ENCODE assay signal across 1 cellular context in genomic region chr4:82900335-82901128, GRCh38.
TF ChIP-seq lines count a peak whose summit lies in the region.

Gene THAP9, plus strand, starts transcription at chr4:82900735. Its CDS starts 68 bp downstream, at chr4:82900803.

TF ChIP-seq in HEK293, 187 proteins besides CTCF, POLR2A, EP300 and RAD21 (continued from another document):
- 0 out of 2 replicates have a peak, but pooled peaks have one; percentile 9 for TF ChIP-seq ZNF398 (tag by site-specific recombination; IDR thresholded peaks at IDR 0.05)
- TF ChIP-seq ZNF37A (tag by site-specific recombination; IDR thresholded peaks at IDR 0.05): no peak
- no peak for TF ChIP-seq ZNF768 (tag by site-specific recombination; IDR thresholded peaks at IDR 0.05)
- peak; percentile 9; the same call in 1 of the 2 replicates for TF ChIP-seq ZBTB44 (tag by site-specific recombination; IDR thresholded peaks at IDR 0.05)
- peak; percentile 47; the same call in 1 of the 2 replicates for TF ChIP-seq ZBTB7A (tag by site-specific recombination; IDR thresholded peaks at IDR 0.05; ENCODE audit: low read depth)
- no peak for TF ChIP-seq PRDM10 (tag by site-specific recombination; IDR thresholded peaks at IDR 0.05)
- peak; percentile 51 for TF ChIP-seq ZNF596 (tag by site-specific recombination; IDR thresholded peaks at IDR 0.05)
- TF ChIP-seq ZNF704 (tag by site-specific recombination; IDR thresholded peaks at IDR 0.05): no peak
- TF ChIP-seq ZNF174 (tag by site-specific recombination; IDR thresholded peaks at IDR 0.05): no peak
- TF ChIP-seq RBAK (tag by site-specific recombination; IDR thresholded peaks at IDR 0.05): no peak
- no peak for TF ChIP-seq ZNF843 (tag by site-specific recombination; IDR thresholded peaks at IDR 0.05)
- TF ChIP-seq ZNF341 (tag by site-specific recombination; IDR thresholded peaks at IDR 0.05; ENCODE audit: low read depth): peak; percentile 95
- no peak for TF ChIP-seq ZNF433 (tag by site-specific recombination; IDR thresholded peaks at IDR 0.05; ENCODE audit: low read depth)
- no peak; the same call in 1 of the 2 replicates for TF ChIP-seq KLF16 (tag by site-specific recombination; IDR thresholded peaks at IDR 0.05)
- no peak for TF ChIP-seq ZNF555 (tag by site-specific recombination; conservative IDR thresholded peaks at IDR 0.05)
- TF ChIP-seq BCL6B (tag by site-specific recombination; IDR thresholded peaks at IDR 0.05): no peak
- no peak for TF ChIP-seq HOXC10 (CRISPR knock-in tag; IDR thresholded peaks at IDR 0.05)
- peak; percentile 99 for TF ChIP-seq ZNF692 (tag by site-specific recombination; IDR thresholded peaks at IDR 0.05)
- TF ChIP-seq REST (tag by site-specific recombination; IDR thresholded peaks at IDR 0.05): no peak
- no peak for TF ChIP-seq ELK4 (IDR thresholded peaks at IDR 0.05; ENCODE audit: borderline replicate concordance, low read depth, low read length)
- peak; percentile 43; the same call in 1 of the 2 replicates for TF ChIP-seq ZNF394 (tag by site-specific recombination; IDR thresholded peaks at IDR 0.05; ENCODE audit: borderline replicate concordance)
- TF ChIP-seq EGR2 (tag by site-specific recombination; IDR thresholded peaks at IDR 0.05; ENCODE audit: low read depth): peak; percentile 5
- no peak for TF ChIP-seq ZNF670 (tag by site-specific recombination; IDR thresholded peaks at IDR 0.05; ENCODE audit: low read depth)
- TF ChIP-seq ZNF157 (tag by site-specific recombination; IDR thresholded peaks at IDR 0.05): no peak
- TF ChIP-seq ZNF184 (tag by site-specific recombination; IDR thresholded peaks at IDR 0.05): no peak
- no peak for TF ChIP-seq ZNF837 (tag by site-specific recombination; IDR thresholded peaks at IDR 0.05)
- no peak for TF ChIP-seq ZNF623 (tag by site-specific recombination; IDR thresholded peaks at IDR 0.05)
- no peak for TF ChIP-seq ZNF560 (tag by site-specific recombination; IDR thresholded peaks at IDR 0.05; ENCODE audit: borderline replicate concordance)
- peak; percentile 86 for TF ChIP-seq TRIM28 (IDR thresholded peaks at IDR 0.05; ENCODE audit: borderline replicate concordance, low read length)
TF ChIP-seq in HEK293: peak in this region for 51.
